35 cellular contexts compared by ENCODE assay signal in genomic region chr15:94455297-94455696, GRCh38.
"Had no signal": no experiment of that assay in that cellular context is flagged by ENCODE, and none has a peak within 500 bp of the region (broad histone marks: within the 10 kb centered on the region; RNA-seq: fewer than 3 reads in every experiment).

No MANE protein-coding gene starts in this region.

- H3K4me1 Mint-ChIP-seq: activated B cell treated with CpG ODN at 0.5 μM for 24 hours; activated CD4-positive, alpha-beta T cell treated with anti-CD3 and anti-CD28 coated beads, Interleukin-2, amount 10 ng/mL, durations not matched to agents 24 days and 14 days; activated naive CD8-positive, alpha-beta T cell treated with anti-CD3 and anti-CD28 coated beads for 36 hours; activated T-helper 17 cell treated with anti-CD3 and anti-CD28 coated beads, Interleukin-2, amount 50 U/mL, for 72 hours had no signal

- ATAC-seq: activated CD8-positive, alpha-beta T cell treated with anti-CD3 and anti-CD28 coated beads for 36 hours; activated naive CD4-positive, alpha-beta T cell treated with anti-CD3 and anti-CD28 coated beads, Interleukin-2, amount 50 U/mL, for 72 hours; activated T-cell treated with anti-CD3 and anti-CD28 coated beads, Interleukin-2, amount 50 U/mL, for 4 hours; activated T-cell treated with anti-CD3 and anti-CD28 coated beads, Interleukin-2, amount 50 U/mL, for 72 hours; activated T-helper 17 cell treated with anti-CD3 and anti-CD28 coated beads, Interleukin-2, amount 50 U/mL, for 72 hours; body of pancreas had no signal

- H3K4me3 ChIP-seq: adrenal gland, body of pancreas, breast epithelium had no signal

- DNase-seq: activated B cell treated with CpG ODN at 0.5 μM for 24 hours; activated CD4-positive, alpha-beta memory T cell treated with anti-CD3 and anti-CD28 coated beads for 36 hours; activated CD4-positive, alpha-beta T cell treated with anti-CD3 and anti-CD28 coated beads for 4 hours; activated CD4-positive, alpha-beta T cell treated with anti-CD3 and anti-CD28 coated beads, Interleukin-2, amount 10 ng/mL, durations not matched to agents 24 days and 14 days; activated CD4-positive, alpha-beta T cell treated with anti-CD3 and anti-CD28 coated beads, Interleukin-2, amount 50 U/mL, for 1 hour; activated CD4-positive, alpha-beta T cell treated with anti-CD3 and anti-CD28 coated beads, Interleukin-2, amount 50 U/mL, for 4 hours; activated CD4-positive, CD25-positive, alpha-beta regulatory T cell treated with anti-CD3 and anti-CD28 coated beads, Interleukin-2, amount 50 U/mL, for 72 hours; activated CD8-positive, alpha-beta memory T cell treated with anti-CD3 and anti-CD28 coated beads, Interleukin-2, amount 50 U/mL, for 4 hours; activated CD8-positive, alpha-beta T cell treated with anti-CD3 and anti-CD28 coated beads for 36 hours; activated effector memory CD4-positive, alpha-beta T cell treated with anti-CD3 and anti-CD28 coated beads, Interleukin-2, amount 50 U/mL, for 16 hours; activated gamma-delta T cell treated with Interleukin-2 at 50 U/mL for 16 hours; activated naive CD4-positive, alpha-beta T cell; activated naive CD4-positive, alpha-beta T cell treated with anti-CD3 and anti-CD28 coated beads for 36 hours; activated naive CD4-positive, alpha-beta T cell treated with anti-CD3 and anti-CD28 coated beads, Interleukin-2, amount 50 U/mL, for 16 hours; activated naive CD8-positive, alpha-beta T cell treated with anti-CD3 and anti-CD28 coated beads for 36 hours; activated T-cell treated with anti-CD3 and anti-CD28 coated beads for 4 hours; activated T-cell treated with anti-CD3 and anti-CD28 coated beads, Interleukin-2, amount 50 U/mL, for 1 hour; activated T-cell treated with anti-CD3 and anti-CD28 coated beads, Interleukin-2, amount 50 U/mL, for 4 hours; activated T-cell treated with anti-CD3 and anti-CD28 coated beads, Interleukin-2, amount 50 U/mL, for 72 hours; adrenal gland; amniotic stem cell; aorta; body of pancreas; brain microvascular endothelial cell; central memory CD4-positive, alpha-beta T cell; T-helper 2 cell; T-helper 9 cell; WERI-Rb-1 had no signal

- H3K27ac Mint-ChIP-seq: activated B cell treated with CpG ODN at 0.5 μM for 24 hours; activated CD4-positive, alpha-beta memory T cell treated with anti-CD3 and anti-CD28 coated beads for 36 hours; activated CD4-positive, alpha-beta T cell treated with anti-CD3 and anti-CD28 coated beads, Interleukin-2, amount 10 ng/mL, durations not matched to agents 24 days and 14 days; activated CD8-positive, alpha-beta T cell treated with anti-CD3 and anti-CD28 coated beads for 36 hours; activated naive CD4-positive, alpha-beta T cell treated with anti-CD3 and anti-CD28 coated beads for 36 hours; activated naive CD4-positive, alpha-beta T cell treated with anti-CD3 and anti-CD28 coated beads, Interleukin-2, amount 50 U/mL, for 72 hours; activated naive CD8-positive, alpha-beta T cell treated with anti-CD3 and anti-CD28 coated beads for 36 hours; activated T-cell treated with anti-CD3 and anti-CD28 coated beads, Interleukin-2, amount 50 U/mL, for 72 hours; activated T-helper 1 cell treated with anti-CD3 and anti-CD28 coated beads, Interleukin-12 subunit alpha, Interleukin-12 subunit beta, Interleukin-2, Interleukin-4 antibody, amounts not matched to agents 30 ng/mL and 10 ng/mL and 1 ng/mL, durations not matched to agents 14 hours and 24 hours and 36 hours; activated T-helper 17 cell treated with anti-CD3 and anti-CD28 coated beads, Interleukin-2, amount 50 U/mL, for 72 hours; T-helper 1 cell treated with Interleukin-12 subunit alpha and Interleukin-12 subunit beta and Interleukin-4 antibody, amounts not matched to agents 30 μg/mL and 1 μg/mL, for 36 hours; T-helper 2 cell treated with Interferon-gamma antibody and Interleukin-4, amounts not matched to agents 5 μg/mL and 100 μg/mL, for 36 hours had no signal

- H3K4me3 Mint-ChIP-seq: activated B cell treated with CpG ODN at 0.5 μM for 24 hours; activated CD4-positive, alpha-beta memory T cell treated with anti-CD3 and anti-CD28 coated beads for 36 hours; activated CD4-positive, alpha-beta T cell treated with anti-CD3 and anti-CD28 coated beads, Interleukin-2, amount 10 ng/mL, durations not matched to agents 24 days and 14 days; activated CD8-positive, alpha-beta T cell treated with anti-CD3 and anti-CD28 coated beads for 36 hours; activated naive CD4-positive, alpha-beta T cell treated with anti-CD3 and anti-CD28 coated beads for 36 hours; activated naive CD8-positive, alpha-beta T cell treated with anti-CD3 and anti-CD28 coated beads for 36 hours; activated T-cell treated with anti-CD3 and anti-CD28 coated beads, Interleukin-2, amount 50 U/mL, for 4 hours; activated T-cell treated with anti-CD3 and anti-CD28 coated beads, Interleukin-2, amount 50 U/mL, for 72 hours; activated T-helper 1 cell treated with anti-CD3 and anti-CD28 coated beads, Interleukin-12 subunit alpha, Interleukin-12 subunit beta, Interleukin-2, Interleukin-4 antibody, amounts not matched to agents 30 ng/mL and 10 ng/mL and 1 ng/mL, durations not matched to agents 14 hours and 24 hours and 36 hours; activated T-helper 17 cell treated with anti-CD3 and anti-CD28 coated beads, Interleukin-2, amount 50 U/mL, for 72 hours; T-helper 1 cell treated with Interleukin-12 subunit alpha and Interleukin-12 subunit beta and Interleukin-4 antibody, amounts not matched to agents 30 μg/mL and 1 μg/mL, for 36 hours; T-helper 2 cell treated with Interferon-gamma antibody and Interleukin-4, amounts not matched to agents 5 μg/mL and 100 μg/mL, for 36 hours had no signal

- H3K27me3 Mint-ChIP-seq: activated B cell treated with CpG ODN at 0.5 μM for 24 hours; activated CD4-positive, alpha-beta memory T cell treated with anti-CD3 and anti-CD28 coated beads for 36 hours; activated CD4-positive, alpha-beta T cell treated with anti-CD3 and anti-CD28 coated beads, Interleukin-2, amount 10 ng/mL, durations not matched to agents 24 days and 14 days; activated CD8-positive, alpha-beta T cell treated with anti-CD3 and anti-CD28 coated beads for 36 hours; activated naive CD8-positive, alpha-beta T cell treated with anti-CD3 and anti-CD28 coated beads for 36 hours; activated T-helper 17 cell treated with anti-CD3 and anti-CD28 coated beads, Interleukin-2, amount 50 U/mL, for 72 hours had no signal

- FAIRE-seq: astrocyte had no signal

- H3K27ac ChIP-seq: adrenal gland, body of pancreas, brain microvascular endothelial cell, breast epithelium, WERI-Rb-1 had no signal

- H3K27me3 ChIP-seq: adrenal gland, body of pancreas, brain microvascular endothelial cell, breast epithelium had no signal

- H3K9me3 Mint-ChIP-seq: activated B cell treated with CpG ODN at 0.5 μM for 24 hours; activated CD4-positive, alpha-beta memory T cell treated with anti-CD3 and anti-CD28 coated beads for 36 hours; activated CD4-positive, alpha-beta T cell treated with anti-CD3 and anti-CD28 coated beads, Interleukin-2, amount 10 ng/mL, durations not matched to agents 24 days and 14 days; activated CD8-positive, alpha-beta T cell treated with anti-CD3 and anti-CD28 coated beads for 36 hours; activated naive CD4-positive, alpha-beta T cell treated with anti-CD3 and anti-CD28 coated beads for 36 hours; activated naive CD4-positive, alpha-beta T cell treated with anti-CD3 and anti-CD28 coated beads, Interleukin-2, amount 50 U/mL, for 72 hours; activated naive CD8-positive, alpha-beta T cell treated with anti-CD3 and anti-CD28 coated beads for 36 hours; activated T-cell treated with anti-CD3 and anti-CD28 coated beads, Interleukin-2, amount 50 U/mL, for 4 hours; activated T-cell treated with anti-CD3 and anti-CD28 coated beads, Interleukin-2, amount 50 U/mL, for 72 hours; activated T-helper 1 cell treated with anti-CD3 and anti-CD28 coated beads, Interleukin-12 subunit alpha, Interleukin-12 subunit beta, Interleukin-2, Interleukin-4 antibody, amounts not matched to agents 30 ng/mL and 10 ng/mL and 1 ng/mL, durations not matched to agents 14 hours and 24 hours and 36 hours; activated T-helper 17 cell treated with anti-CD3 and anti-CD28 coated beads, Interleukin-2, amount 50 U/mL, for 72 hours; T-helper 1 cell treated with Interleukin-12 subunit alpha and Interleukin-12 subunit beta and Interleukin-4 antibody, amounts not matched to agents 30 μg/mL and 1 μg/mL, for 36 hours; T-helper 2 cell treated with Interferon-gamma antibody and Interleukin-4, amounts not matched to agents 5 μg/mL and 100 μg/mL, for 36 hours had no signal

- H3K36me3 ChIP-seq: adrenal gland, brain microvascular endothelial cell, breast epithelium, WERI-Rb-1 had no signal

- H3K9me3 ChIP-seq: body of pancreas had no signal

- H3K4me1 ChIP-seq: adrenal gland, body of pancreas, breast epithelium had no signal
